Comparison of ENCODE assay signal across 15 cellular contexts in genomic region chr15:71364117-71364584, GRCh38.
DNase-seq lines count a peak whose midpoint lies in the region; FAIRE-seq and TF ChIP-seq lines count a peak whose summit lies in the region.
"Had no signal": no experiment of that assay in that cellular context is flagged by ENCODE, and none has a peak within 500 bp of the region (broad histone marks: within the 10 kb centered on the region; RNA-seq: fewer than 3 reads in every experiment).

No MANE protein-coding gene starts in this region.

- WGBS in small intestine, 3 donors, result 81 to 90% (median 86%) methylated on average over 5 of the region's 5 CpGs

- H3K4me1 ChIP-seq in left ventricle myocardium inferior (peaks cover 9% of the 10 kb centered on the region), right atrium auricular region (no peaks in the 10 kb centered on the region), small intestine (ENCODE audit: control insufficient read depth in 2 of 2, insufficient read depth in 1 of 2, low read depth in 1 of 2, low read length in 1 of 2) (no peaks in the 10 kb centered on the region)
- H3K4me1 ChIP-seq: upper lobe of right lung had no signal

- intact Hi-C loops in left ventricle myocardium inferior (cut with micrococcal nuclease), result no loop called here

- no peak for TF ChIP-seq CTCF in left ventricle myocardium inferior (IDR thresholded peaks at IDR 0.05; ENCODE audit: borderline replicate concordance)
- TF ChIP-seq CTCF in right atrium auricular region (IDR thresholded peaks at IDR 0.05), result no peak

- DNase-seq in left ventricle myocardium inferior, result no peak
- no peak for DNase-seq in right atrium auricular region (ENCODE audit: low spot score)
- DNase-seq in NCI-H2196 (lab: John Stamatoyannopoulos, UW; ENCODE audit: unreplicated experiment), result peak; percentile 43
- peak; percentile 73 for DNase-seq in epithelial cell of prostate (ENCODE audit: low read depth, low spot score)
- DNase-seq in cerebellar cortex (ENCODE audit: low spot score), result no peak
- no peak for DNase-seq in stimulated activated CD4-positive, alpha-beta T cell treated with anti-CD3 and anti-CD28 coated beads, Interleukin-4, amount 100 ng/mL, for 4 hours
- no peak for DNase-seq in small intestine
- DNase-seq in COR-L47 (lab: John Stamatoyannopoulos, UW), result no peak
- DNase-seq: activated CD4-positive, alpha-beta T cell treated with anti-CD3 and anti-CD28 coated beads for 48 hours; activated T-cell treated with anti-CD3 and anti-CD28 coated beads, Interleukin-2, amount 50 U/mL, for 72 hours; foreskin melanocyte; naive thymus-derived CD4-positive, alpha-beta T cell; stimulated activated CD4-positive, alpha-beta T cell treated with anti-CD3 and anti-CD28 coated beads, Interleukin-2, amount 100 ng/mL, for 24 hours; upper lobe of right lung had no signal

- H3K9me3 ChIP-seq in left ventricle myocardium inferior (replicated peaks) (peaks cover 3% of the 10 kb centered on the region), right atrium auricular region (no peaks in the 10 kb centered on the region), small intestine (ENCODE audit: control insufficient read depth, low read depth) (no peaks in the 10 kb centered on the region)
- H3K9me3 ChIP-seq: upper lobe of right lung had no signal

- no peak for FAIRE-seq in small intestine (lab: Jason Lieb, UNC)
- FAIRE-seq: GM12878 had no signal

- H3K36me3 ChIP-seq in left ventricle myocardium inferior (no peaks in the 10 kb centered on the region), right atrium auricular region (no peaks in the 10 kb centered on the region), small intestine (ENCODE audit: control insufficient read depth in 2 of 2, insufficient read depth in 2 of 2, low read length in 2 of 2) (no peaks in the 10 kb centered on the region)
- H3K36me3 ChIP-seq: upper lobe of right lung had no signal

- H3K27me3 ChIP-seq in left ventricle myocardium inferior (ENCODE audit: low read depth) (no peaks in the 10 kb centered on the region), right atrium auricular region (no peaks in the 10 kb centered on the region), small intestine (ENCODE audit: control insufficient read depth in 2 of 2, insufficient read depth in 2 of 2, low read length in 2 of 2) (no peaks in the 10 kb centered on the region)
- H3K27me3 ChIP-seq: upper lobe of right lung had no signal

- H3K4me3 ChIP-seq in left ventricle myocardium inferior, result no peak overlapping the region
- no peak overlapping the region for H3K4me3 ChIP-seq in right atrium auricular region
- no peak overlapping the region for H3K4me3 ChIP-seq in small intestine (ENCODE audit: low read depth in 1 of 2, low read length in 2 of 2)
- H3K4me3 ChIP-seq: GM12878, upper lobe of right lung had no signal

- peak overlapping the region; percentile 12 for H3K27ac ChIP-seq in left ventricle myocardium inferior (replicated peaks)
- H3K27ac ChIP-seq in right atrium auricular region, result no peak overlapping the region
- H3K27ac ChIP-seq in epithelial cell of prostate, result peak overlapping the region; percentile 42
- no peak overlapping the region for H3K27ac ChIP-seq in small intestine (ENCODE audit: low read depth in 1 of 2, low read length in 1 of 2)
- H3K27ac ChIP-seq: upper lobe of right lung had no signal

Comparison
In these comparisons a context has a peak if more than half of its experiments do, and no peak if none do; other contexts are left out.
1. H3K27ac ChIP-seq: peak in left ventricle myocardium inferior (single experiment) and epithelial cell of prostate (single experiment); none in right atrium auricular region (0 of 2) and small intestine (0 of 2).
2. DNase-seq: peak in NCI-H2196 (single experiment) and epithelial cell of prostate (single experiment); none in left ventricle myocardium inferior (single experiment), right atrium auricular region (single experiment), cerebellar cortex (single experiment), stimulated activated CD4-positive, alpha-beta T cell treated with anti-CD3 and anti-CD28 coated beads, Interleukin-4, amount 100 ng/mL, for 4 hours (0 of 2), small intestine (single experiment) and COR-L47 (single experiment).